In the genomic region with DNA sequence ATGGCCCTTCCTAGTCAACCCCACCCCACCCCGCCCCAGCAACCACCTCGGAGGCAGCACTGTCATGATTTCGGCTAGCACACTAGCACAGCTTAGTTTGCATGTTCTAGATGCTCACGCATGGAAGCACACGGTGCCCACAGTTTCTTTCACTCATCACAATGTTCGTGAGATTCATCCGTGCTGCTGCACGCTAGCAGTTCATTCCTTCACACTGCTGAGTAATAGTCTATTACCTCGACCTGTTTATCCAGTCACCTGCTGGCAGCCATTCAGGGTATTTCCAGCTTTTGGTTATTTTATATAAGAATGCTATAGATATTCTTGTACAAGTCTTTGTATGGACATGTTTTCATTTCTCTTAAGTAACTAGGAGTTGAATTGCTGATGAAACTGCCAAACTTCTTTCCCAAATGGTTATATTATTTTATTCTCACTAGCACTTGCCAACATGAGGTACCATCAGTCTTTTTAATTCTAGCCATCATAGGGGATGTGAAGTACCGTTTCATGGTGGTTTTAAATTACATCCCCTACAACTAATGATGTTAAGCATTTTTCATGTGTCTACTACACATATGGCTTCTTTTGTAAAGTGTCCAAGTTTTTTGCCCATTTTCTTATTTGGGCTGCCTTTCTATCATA, we compare ENCODE assay signal across 9 cellular contexts.
DNase-seq lines count a peak whose midpoint lies in the region; ATAC-seq, FAIRE-seq and TF ChIP-seq lines count a peak whose summit lies in the region.
"Had no signal": no experiment of that assay in that cellular context is flagged by ENCODE, and none has a peak within 500 bp of the region (broad histone marks: within the 10 kb centered on the region; RNA-seq: fewer than 3 reads in every experiment).

No MANE protein-coding gene starts in this region.

- TF ChIP-seq RAD21 in HepG2 (CRISPR knock-in tag; IDR thresholded peaks at IDR 0.05) = no peak

- intact Hi-C loops in HepG2 (cut with micrococcal nuclease; ENCODE audit: unreplicated experiment) (no loop called here), right lobe of liver (cut with DNase I) (loop anchor here in 1 of 2 donors (10.0 kb wide), 1 partner anchor 212 kb away; no protein-coding TSS in a partner anchor), upper lobe of right lung (cut with DNase I) (loop anchor here (10.0 kb wide), 1 partner anchor 202 kb away; no protein-coding TSS in a partner anchor), Right ventricle myocardium inferior (cut with DNase I) (loop anchor here (5.0 kb wide), 1 partner anchor 41 kb away; no protein-coding TSS in a partner anchor)

- BruUV-seq in HepG2 (replicated peaks; lab: Mats Ljungman, UMichigan) = TSS peak; percentile 39

- H3K27ac ChIP-seq in HepG2 (ENCODE audit: extremely low read length, insufficient read depth, low read length) = no peak overlapping the region
- no peak overlapping the region for H3K27ac ChIP-seq in right lobe of liver
- peak overlapping the region; percentile 9 for H3K27ac ChIP-seq in upper lobe of right lung

- TF ChIP-seq POLR2A in HepG2 (IDR thresholded peaks at IDR 0.05; ENCODE audit: insufficient read depth in 1 of 2, low read depth in 2 of 2, low read length in 2 of 2) (no peak), right lobe of liver (IDR thresholded peaks at IDR 0.05) (no peak)

- POLR2A ChIA-PET in HepG2 (lab: Yijun Ruan, JAX) = no interaction called here

- CTCF ChIA-PET in HepG2 (lab: Yijun Ruan, JAX; ENCODE audit: low intra/inter-chr PET ratio, low total read pairs) = no interaction called here

- no peak for TF ChIP-seq CTCF in HepG2 (CRISPR knock-in tag; IDR thresholded peaks at IDR 0.05)
- TF ChIP-seq CTCF in right lobe of liver (IDR thresholded peaks at IDR 0.05) = no peak
- TF ChIP-seq CTCF in upper lobe of right lung (IDR thresholded peaks at IDR 0.05) = no peak

- H3K4me2 ChIP-seq in HepG2 (ENCODE audit: low read depth, low read length) = no peak overlapping the region

- no peak overlapping the region for H2AFZ ChIP-seq in HepG2 (ENCODE audit: low read length)

- H3K4me3 Mint-ChIP-seq in T-helper 17 cell = no peak overlapping the region

- H4K20me1 ChIP-seq in HepG2 (ENCODE audit: insufficient read depth, low read length) = no peaks in the 10 kb centered on the region; the same call in 1 of the 2 replicates

- ATAC-seq in HepG2 (no peak), right lobe of liver (no peak), HG03108 (IDR thresholded peaks at IDR 0.05; ENCODE audit: unreplicated experiment) (peak; percentile 54), T-helper 17 cell (peak; percentile 24), upper lobe of right lung (no peak), Right ventricle myocardium inferior (no peak)

- no peaks in the 10 kb centered on the region for H3K9me3 ChIP-seq in HepG2 (ENCODE audit: low read length)
- H3K9me3 ChIP-seq in right lobe of liver = no peaks in the 10 kb centered on the region
- H3K9me3 ChIP-seq in T-helper 17 cell (ENCODE audit: control insufficient read depth, low read length, poor library complexity, severe bottlenecking) = no peaks in the 10 kb centered on the region
- H3K9me3 ChIP-seq in upper lobe of right lung = no peaks in the 10 kb centered on the region

- TF ChIP-seq EP300 in HepG2 (IDR thresholded peaks at IDR 0.05; ENCODE audit: low read depth in 2 of 2, low read length in 2 of 2) (no peak), HepG2 (CRISPR knock-in tag; IDR thresholded peaks at IDR 0.05; ENCODE audit: borderline replicate concordance) (no peak)

- peaks cover 6% of the 10 kb centered on the region for H3K79me2 ChIP-seq in HepG2 (ENCODE audit: insufficient read depth, low read length)

- H3K27me3 Mint-ChIP-seq in T-helper 17 cell = no peaks in the 10 kb centered on the region

- DNase-seq in HepG2 (ENCODE audit: low spot score) (no peak), right lobe of liver (no peak), T-helper 17 cell (no peak), upper lobe of right lung (no peak), NCI-H1092 (lab: John Stamatoyannopoulos, UW) (no peak), Right ventricle myocardium inferior (ENCODE audit: missing footprints) (no peak)
- no peak for DNase-seq in stimulated activated naive CD4-positive, alpha-beta T cell (lab: John Stamatoyannopoulos, UW)
- DNase-seq: AML-193 had no signal

- in situ Hi-C loops in HepG2 (cut with HindIII; ENCODE audit: extremely low pct_ligation_motif_present, low pct_unique_long_range_greater_than_20kb) = loop anchor here (5.0 kb wide), 1 partner anchor 209 kb away; no protein-coding TSS in a partner anchor

- H3K27me3 ChIP-seq in HepG2 (ENCODE audit: control insufficient read depth in 1 of 2, insufficient read depth in 2 of 2, low read length in 2 of 2) = no peaks in the 10 kb centered on the region
- no peaks in the 10 kb centered on the region for H3K27me3 ChIP-seq in right lobe of liver
- H3K27me3 ChIP-seq in upper lobe of right lung = no peaks in the 10 kb centered on the region

- H3K4me3 ChIP-seq in HepG2 (replicated peaks in 1 of 3; ENCODE audit: insufficient read depth in 1 of 3, low read depth in 2 of 3, low read length in 3 of 3) (no peak overlapping the region), right lobe of liver (no peak overlapping the region), upper lobe of right lung (no peak overlapping the region)

- H3K36me3 ChIP-seq in HepG2 (replicated peaks in 1 of 2; ENCODE audit: control insufficient read depth in 1 of 2, insufficient read depth in 2 of 2, low read length in 2 of 2) = peaks cover 10 to 41% of the 10 kb centered on the region in 2 experiments
- H3K36me3 ChIP-seq in right lobe of liver = peaks cover 0 to 55% (median 3%) of the 10 kb centered on the region in 4 donors
- peaks cover 71% of the 10 kb centered on the region for H3K36me3 ChIP-seq in upper lobe of right lung

- H3K4me1 ChIP-seq in HepG2 (ENCODE audit: insufficient read depth, low read length) (peaks cover 10% of the 10 kb centered on the region), right lobe of liver (peaks cover 0 to 18% (median 3%) of the 10 kb centered on the region in 4 donors), upper lobe of right lung (peaks cover 26% of the 10 kb centered on the region)

- peaks cover 36% of the 10 kb centered on the region for H3K4me1 Mint-ChIP-seq in T-helper 17 cell

- peaks cover 3% of the 10 kb centered on the region for H3K36me3 Mint-ChIP-seq in T-helper 17 cell (ENCODE audit: low read depth)

- 95% methylated on average over 10 of the region's 10 CpGs for WGBS in HepG2 (ENCODE audit: low lambda C conversion rate)
- WGBS in right lobe of liver (ENCODE audit: insufficient coverage, low coverage, low lambda C conversion rate, missing lambda C conversion rate) = 82% methylated on average over 8 of the region's 10 CpGs

- H3K9ac ChIP-seq in HepG2 (ENCODE audit: insufficient read depth, low read depth, low read length) = no peak overlapping the region

- H3K27ac Mint-ChIP-seq in T-helper 17 cell = no peak overlapping the region

- FAIRE-seq in HepG2 (lab: Jason Lieb, UNC) = no peak

TF ChIP-seq in HepG2, 621 proteins besides CTCF, POLR2A, EP300 and RAD21 (continues in another document):
- TF ChIP-seq, protein P1, sequence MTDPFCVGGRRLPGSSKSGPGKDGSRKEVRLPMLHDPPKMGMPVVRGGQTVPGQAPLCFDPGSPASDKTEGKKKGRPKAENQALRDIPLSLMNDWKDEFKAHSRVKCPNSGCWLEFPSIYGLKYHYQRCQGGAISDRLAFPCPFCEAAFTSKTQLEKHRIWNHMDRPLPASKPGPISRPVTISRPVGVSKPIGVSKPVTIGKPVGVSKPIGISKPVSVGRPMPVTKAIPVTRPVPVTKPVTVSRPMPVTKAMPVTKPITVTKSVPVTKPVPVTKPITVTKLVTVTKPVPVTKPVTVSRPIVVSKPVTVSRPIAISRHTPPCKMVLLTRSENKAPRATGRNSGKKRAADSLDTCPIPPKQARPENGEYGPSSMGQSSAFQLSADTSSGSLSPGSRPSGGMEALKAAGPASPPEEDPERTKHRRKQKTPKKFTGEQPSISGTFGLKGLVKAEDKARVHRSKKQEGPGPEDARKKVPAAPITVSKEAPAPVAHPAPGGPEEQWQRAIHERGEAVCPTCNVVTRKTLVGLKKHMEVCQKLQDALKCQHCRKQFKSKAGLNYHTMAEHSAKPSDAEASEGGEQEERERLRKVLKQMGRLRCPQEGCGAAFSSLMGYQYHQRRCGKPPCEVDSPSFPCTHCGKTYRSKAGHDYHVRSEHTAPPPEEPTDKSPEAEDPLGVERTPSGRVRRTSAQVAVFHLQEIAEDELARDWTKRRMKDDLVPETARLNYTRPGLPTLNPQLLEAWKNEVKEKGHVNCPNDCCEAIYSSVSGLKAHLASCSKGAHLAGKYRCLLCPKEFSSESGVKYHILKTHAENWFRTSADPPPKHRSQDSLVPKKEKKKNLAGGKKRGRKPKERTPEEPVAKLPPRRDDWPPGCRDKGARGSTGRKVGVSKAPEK (CRISPR knock-in tag; IDR thresholded peaks at IDR 0.05; ENCODE audit: borderline replicate concordance) = no peak
- TF ChIP-seq PHF21A (CRISPR knock-in tag; IDR thresholded peaks at IDR 0.05) (no peak), RELA (CRISPR knock-in tag; IDR thresholded peaks at IDR 0.05) (no peak), ZNF747 (CRISPR knock-in tag; IDR thresholded peaks at IDR 0.05; ENCODE audit: borderline replicate concordance) (no peak), MYNN (CRISPR knock-in tag; IDR thresholded peaks at IDR 0.05; ENCODE audit: low read depth) (no peak)
- TF ChIP-seq, protein P2, sequence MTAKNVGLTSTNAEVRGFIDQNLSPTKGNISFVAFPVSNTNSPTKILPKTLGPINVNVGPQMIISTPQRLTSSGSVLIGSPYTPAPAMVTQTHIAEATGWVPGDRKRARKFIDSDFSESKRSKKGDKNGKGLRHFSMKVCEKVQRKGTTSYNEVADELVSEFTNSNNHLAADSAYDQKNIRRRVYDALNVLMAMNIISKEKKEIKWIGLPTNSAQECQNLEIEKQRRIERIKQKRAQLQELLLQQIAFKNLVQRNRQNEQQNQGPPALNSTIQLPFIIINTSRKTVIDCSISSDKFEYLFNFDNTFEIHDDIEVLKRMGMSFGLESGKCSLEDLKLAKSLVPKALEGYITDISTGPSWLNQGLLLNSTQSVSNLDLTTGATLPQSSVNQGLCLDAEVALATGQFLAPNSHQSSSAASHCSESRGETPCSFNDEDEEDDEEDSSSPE (CRISPR knock-in tag; IDR thresholded peaks at IDR 0.05) = no peak
- TF ChIP-seq, protein P3, sequence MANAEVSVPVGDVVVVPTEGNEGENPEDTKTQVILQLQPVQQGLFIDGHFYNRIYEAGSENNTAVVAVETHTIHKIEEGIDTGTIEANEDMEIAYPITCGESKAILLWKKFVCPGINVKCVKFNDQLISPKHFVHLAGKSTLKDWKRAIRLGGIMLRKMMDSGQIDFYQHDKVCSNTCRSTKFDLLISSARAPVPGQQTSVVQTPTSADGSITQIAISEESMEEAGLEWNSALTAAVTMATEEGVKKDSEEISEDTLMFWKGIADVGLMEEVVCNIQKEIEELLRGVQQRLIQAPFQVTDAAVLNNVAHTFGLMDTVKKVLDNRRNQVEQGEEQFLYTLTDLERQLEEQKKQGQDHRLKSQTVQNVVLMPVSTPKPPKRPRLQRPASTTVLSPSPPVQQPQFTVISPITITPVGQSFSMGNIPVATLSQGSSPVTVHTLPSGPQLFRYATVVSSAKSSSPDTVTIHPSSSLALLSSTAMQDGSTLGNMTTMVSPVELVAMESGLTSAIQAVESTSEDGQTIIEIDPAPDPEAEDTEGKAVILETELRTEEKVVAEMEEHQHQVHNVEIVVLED (CRISPR knock-in tag; IDR thresholded peaks at IDR 0.05; ENCODE audit: borderline replicate concordance) = no peak

Comparison
In these comparisons a context has a peak if more than half of its experiments do, and no peak if none do; other contexts are left out.
1. ATAC-seq: peak in HG03108 (single experiment) and T-helper 17 cell (single experiment); none in HepG2 (single experiment), right lobe of liver (0 of 4), upper lobe of right lung (single experiment) and Right ventricle myocardium inferior (single experiment).